Comparison of ENCODE assay signal across 8 cellular contexts in the genomic region with DNA sequence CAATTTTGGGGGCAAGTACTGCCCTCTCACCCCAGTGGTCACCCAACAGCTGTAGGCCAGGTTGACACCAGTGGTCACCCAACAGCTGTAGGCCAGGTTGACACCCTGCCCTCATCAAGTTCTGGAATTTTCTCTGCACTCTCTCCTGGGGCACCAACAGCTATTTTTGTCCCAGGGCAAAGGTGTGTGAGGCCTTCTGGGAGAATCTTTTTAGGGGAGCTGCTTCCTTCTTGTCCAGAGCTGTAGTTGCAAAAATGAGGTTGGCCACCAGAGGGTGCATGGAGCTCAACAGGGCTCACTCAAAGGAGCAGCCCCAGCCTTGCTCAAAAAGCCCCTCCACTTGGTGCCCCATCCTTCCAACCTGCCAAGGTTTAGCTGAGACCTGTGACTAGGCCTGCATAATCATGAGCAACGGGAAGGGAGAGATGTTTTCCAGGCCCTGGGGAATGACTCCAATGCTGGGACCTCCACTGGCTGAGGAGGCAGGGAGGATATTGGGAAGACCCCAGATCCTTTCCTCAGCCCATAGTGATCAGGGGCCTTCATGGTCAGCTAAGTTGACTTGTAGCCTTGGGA. TPM values are rescaled to one million over a fixed set of nuclear protein-coding genes. Genes with fewer than 3 reads are reported as not detected.
DNase-seq lines count a peak whose midpoint lies in the region; ATAC-seq, FAIRE-seq and TF ChIP-seq lines count a peak whose summit lies in the region.

No MANE protein-coding gene starts in this region.

- no peak overlapping the region for H3K27ac ChIP-seq in DOHH2 (ENCODE audit: low read depth, low read length)
- H3K27ac ChIP-seq in GM23338 (ENCODE audit: low read depth), result no peak overlapping the region
- no peak overlapping the region for H3K27ac ChIP-seq in breast epithelium
- no peak overlapping the region for H3K27ac ChIP-seq in HepG2 (ENCODE audit: extremely low read length, insufficient read depth, low read length)

- H3F3A ChIP-seq in DOHH2 (ENCODE audit: control insufficient read depth, insufficient read depth) (no peaks in the 10 kb centered on the region), GM23338 (replicated peaks; ENCODE audit: low read depth) (no peaks in the 10 kb centered on the region)

- no peak overlapping the region for H3K4me3 Mint-ChIP-seq in GM23338
- H3K4me3 Mint-ChIP-seq in activated B cell treated with CpG ODN at 0.5 μM for 24 hours, result no peak overlapping the region

- H3K27me3 ChIP-seq in DOHH2 (ENCODE audit: control insufficient read depth, low read length) (no peaks in the 10 kb centered on the region), GM23338 (ENCODE audit: insufficient read depth) (no peaks in the 10 kb centered on the region), breast epithelium (no peaks in the 10 kb centered on the region), HepG2 (ENCODE audit: control insufficient read depth in 1 of 2, insufficient read depth in 2 of 2, low read length in 2 of 2) (no peaks in the 10 kb centered on the region; a peak in 3 of 5 replicates)

- peak; percentile 42 for FAIRE-seq in HepG2 (lab: Jason Lieb, UNC)

- H3K9me2 ChIP-seq in DOHH2 (replicated peaks; ENCODE audit: control insufficient read depth, low read length) (no peaks in the 10 kb centered on the region), GM23338 (ENCODE audit: insufficient read depth) (no peaks in the 10 kb centered on the region)

- TF ChIP-seq CTCF in DOHH2 (IDR thresholded peaks at IDR 0.05; ENCODE audit: low read depth, low read length, poor library complexity, severe bottlenecking), result peak; percentile 89
- peak; percentile 71 to 80 for TF ChIP-seq CTCF in GM23338 (conservative IDR thresholded peaks at IDR 0.05; ENCODE audit: low read depth in 2 of 2)
- no peak for TF ChIP-seq CTCF in activated B cell treated with CpG ODN at 0.5 μM for 24 hours (IDR thresholded peaks at IDR 0.05)
- TF ChIP-seq CTCF in breast epithelium (IDR thresholded peaks at IDR 0.05), result peak; percentile 77 to 86 (median 85)
- TF ChIP-seq CTCF in HepG2 (CRISPR knock-in tag; IDR thresholded peaks at IDR 0.05), result peak; percentile 80

- TF ChIP-seq RAD21 in HepG2 (CRISPR knock-in tag; IDR thresholded peaks at IDR 0.05), result peak; percentile 54; the same call in 1 of the 2 replicates

- H3K36me3 ChIP-seq in DOHH2 (ENCODE audit: control insufficient read depth, low read length), result no peaks in the 10 kb centered on the region
- H3K36me3 ChIP-seq in GM23338 (ENCODE audit: insufficient read depth), result no peaks in the 10 kb centered on the region
- H3K36me3 ChIP-seq in breast epithelium, result no peaks in the 10 kb centered on the region
- no peaks in the 10 kb centered on the region for H3K36me3 ChIP-seq in HepG2 (replicated peaks in 1 of 2; ENCODE audit: control insufficient read depth in 1 of 2, insufficient read depth in 2 of 2, low read length in 2 of 2)

- POLR2A ChIA-PET in activated B cell treated with CpG ODN at 0.5 μM for 24 hours (lab: Charles Lee) (interaction anchor here (1.0 kb wide), 1 partner anchor 8 kb away, joined by 4 read pairs; no protein-coding TSS in a partner anchor), HepG2 (lab: Yijun Ruan, JAX) (interaction anchor here (1.0 kb wide), 2 partner anchors 11 to 56 kb away, joined by 5 to 7 read pairs; a partner anchor contains a TSS)

- no peak overlapping the region for H3K4me2 ChIP-seq in DOHH2 (ENCODE audit: low read length)
- H3K4me2 ChIP-seq in GM23338, result no peak overlapping the region
- H3K4me2 ChIP-seq in HepG2 (ENCODE audit: low read depth, low read length), result no peak overlapping the region

- H3K4me1 Mint-ChIP-seq in GM23338 (no peaks in the 10 kb centered on the region), activated B cell treated with CpG ODN at 0.5 μM for 24 hours (no peaks in the 10 kb centered on the region)

- H4K20me1 ChIP-seq in DOHH2 (ENCODE audit: control insufficient read depth, insufficient read depth, low read depth, low read length) (no peaks in the 10 kb centered on the region), GM23338 (replicated peaks; ENCODE audit: insufficient read depth) (no peaks in the 10 kb centered on the region), HepG2 (ENCODE audit: insufficient read depth, low read length) (no peaks in the 10 kb centered on the region)

- CTCF ChIA-PET in activated B cell treated with CpG ODN at 0.5 μM for 24 hours (lab: Charles Lee), result interaction anchor here (0.7 to 2.4 kb wide), 26 partner anchors 10 to 582 kb away, joined by 3 to 21 read pairs (median 4); a partner anchor contains a TSS
- CTCF ChIA-PET in HepG2 (lab: Yijun Ruan, JAX; ENCODE audit: low intra/inter-chr PET ratio, low total read pairs), result interaction anchor here (1.2 to 1.4 kb wide), 2 partner anchors 45 to 263 kb away, joined by 3 to 8 read pairs; no protein-coding TSS in a partner anchor

- H3K4me3 ChIP-seq in DOHH2 (ENCODE audit: low read length) (no peak overlapping the region), GM23338 (no peak overlapping the region), breast epithelium (no peak overlapping the region), HepG2 (replicated peaks in 1 of 3; ENCODE audit: insufficient read depth in 1 of 3, low read depth in 2 of 3, low read length in 3 of 3) (no peak overlapping the region)

- intact Hi-C loops in activated B cell treated with CpG ODN at 0.5 μM for 24 hours (cut with micrococcal nuclease) (loop anchor here (1.0 to 5.0 kb wide), 4 partner anchors 54 to 263 kb away; a partner anchor contains a TSS), breast epithelium (cut with DNase I; ENCODE audit: low total_unique reads) (no loop called here), HepG2 (cut with micrococcal nuclease; ENCODE audit: unreplicated experiment) (loop anchor here (2.0 kb wide), 1 partner anchor 41 kb away; no protein-coding TSS in a partner anchor)

- no peaks in the 10 kb centered on the region for H3K36me3 Mint-ChIP-seq in GM23338 (ENCODE audit: low read depth)
- no peaks in the 10 kb centered on the region for H3K36me3 Mint-ChIP-seq in activated B cell treated with CpG ODN at 0.5 μM for 24 hours (ENCODE audit: low read depth)

- peak; percentile 92 for DNase-seq in GM23338 (ENCODE audit: low spot score)
- peak; percentile 7 for DNase-seq in NCI-H1105 treated with DMSO at 0.1 percent for 48 hours (lab: John Stamatoyannopoulos, UW)
- peak; percentile 59 for DNase-seq in activated B cell treated with CpG ODN at 0.5 μM for 24 hours
- DNase-seq in breast epithelium (ENCODE audit: low spot score in 2 of 2), result peak; percentile 77 to 81
- peak; percentile 41 for DNase-seq in HepG2 (ENCODE audit: low spot score)
- DNase-seq in stimulated activated CD8-positive, alpha-beta memory T cell treated with anti-CD3 and anti-CD28 coated beads, Interleukin-12 subunit alpha, Interleukin-12 subunit beta, amount 100 ng/mL, for 1 hour (ENCODE audit: low read depth), result peak; percentile 55

- TF ChIP-seq POLR2A in breast epithelium (IDR thresholded peaks at IDR 0.05) (no peak), HepG2 (IDR thresholded peaks at IDR 0.05; ENCODE audit: insufficient read depth in 1 of 2, low read depth in 2 of 2, low read length in 2 of 2) (no peak)

- peak; percentile 96 for ATAC-seq in GM23338
- peak; percentile 90 for ATAC-seq in activated B cell treated with CpG ODN at 0.5 μM for 24 hours (ENCODE audit: low read depth)
- ATAC-seq in HepG2, result peak; percentile 87
- ATAC-seq in GM21528 (IDR thresholded peaks at IDR 0.05; ENCODE audit: low FRiP score, unreplicated experiment), result no peak

- no peak overlapping the region for H3K9ac ChIP-seq in HepG2 (ENCODE audit: insufficient read depth, low read depth, low read length)

- TF ChIP-seq EP300 in HepG2 (IDR thresholded peaks at IDR 0.05; ENCODE audit: low read depth in 2 of 2, low read length in 2 of 2) (no peak), HepG2 (CRISPR knock-in tag; IDR thresholded peaks at IDR 0.05; ENCODE audit: borderline replicate concordance) (no peak)

- H2AFZ ChIP-seq in GM23338 (no peak overlapping the region), HepG2 (ENCODE audit: low read length) (no peak overlapping the region)

- H3K9me3 ChIP-seq in DOHH2 (ENCODE audit: control insufficient read depth, insufficient read depth, low read length), result no peaks in the 10 kb centered on the region
- H3K9me3 ChIP-seq in breast epithelium, result peaks cover 0 to 2% of the 10 kb centered on the region in 2 donors
- H3K9me3 ChIP-seq in HepG2 (ENCODE audit: low read length), result no peaks in the 10 kb centered on the region

- H3K9me3 Mint-ChIP-seq in GM23338, result peaks cover 6% of the 10 kb centered on the region
- peaks cover 3% of the 10 kb centered on the region for H3K9me3 Mint-ChIP-seq in activated B cell treated with CpG ODN at 0.5 μM for 24 hours

- 0 out of 2 replicates have a peak, but pooled peaks cover 3% of the 10 kb centered on the region for H3K4me1 ChIP-seq in DOHH2 (ENCODE audit: control insufficient read depth, low read length)
- H3K4me1 ChIP-seq in GM23338 (ENCODE audit: insufficient read depth), result no peaks in the 10 kb centered on the region
- H3K4me1 ChIP-seq in breast epithelium, result no peaks in the 10 kb centered on the region
- H3K4me1 ChIP-seq in HepG2 (ENCODE audit: insufficient read depth, low read length), result no peaks in the 10 kb centered on the region

- WGBS in HepG2 (ENCODE audit: low lambda C conversion rate), result 0% methylated on average over 1 of the region's 1 CpG

- H3K27ac Mint-ChIP-seq in GM23338, result no peak overlapping the region
- no peak overlapping the region for H3K27ac Mint-ChIP-seq in activated B cell treated with CpG ODN at 0.5 μM for 24 hours

- in situ Hi-C loops in HepG2 (cut with HindIII; ENCODE audit: extremely low pct_ligation_motif_present, low pct_unique_long_range_greater_than_20kb), result no loop called here

- H3K27me3 Mint-ChIP-seq in GM23338 (ENCODE audit: insufficient read depth, low read depth, poor library complexity), result peaks cover 6% of the 10 kb centered on the region
- peaks cover 4% of the 10 kb centered on the region for H3K27me3 Mint-ChIP-seq in activated B cell treated with CpG ODN at 0.5 μM for 24 hours

- BruUV-seq in HepG2 (replicated peaks; lab: Mats Ljungman, UMichigan), result no TSS peak

- H3K79me2 ChIP-seq in DOHH2 (ENCODE audit: control insufficient read depth, low read length) (no peaks in the 10 kb centered on the region), GM23338 (replicated peaks; ENCODE audit: insufficient read depth) (no peaks in the 10 kb centered on the region), HepG2 (ENCODE audit: insufficient read depth, low read length) (no peaks in the 10 kb centered on the region)

RNA-seq across cellular contexts. Expression of a gene that starts 10.6 kb away (rescaled TPM):
- total RNA-seq in GM23338 (2014; rRNA removed; shearing (Covaris generic)), result 8.0 and 10.3 TPM in 2 replicates
- 5.9 and 8.1 TPM in 2 replicates for polyA plus RNA-seq in GM23338 (2016; fragmentation: Nextera tagmentation; extraction: Ambion mirVana)
- 0.29 and 0.44 TPM in 2 replicates for total RNA-seq in activated B cell treated with CpG ODN at 0.5 μM for 24 hours
- total RNA-seq in breast epithelium, result 10 to 100 TPM; 21.8 to 34.8 (median 26.2) TPM
- 16.5 and 37.7 TPM in 2 replicates for total RNA-seq in HepG2 (2016; rRNA removed; fragmentation: Illumina TruSeq; extraction: Trizol)
- 3.3 and 4.3 TPM in 2 replicates for total RNA-seq in HepG2 (2016; cell fraction: cytosol; rRNA removed; fragmentation: Illumina TruSeq; extraction: Trizol; ENCODE audit: low read depth)
- 14.1 and 38.3 TPM in 2 replicates for total RNA-seq in HepG2 (2016; cell fraction: insoluble cytoplasmic fraction; rRNA removed; fragmentation: Illumina TruSeq; extraction: Trizol)
- total RNA-seq in HepG2 (2016; cell fraction: membrane; rRNA removed; fragmentation: Illumina TruSeq; extraction: Trizol), result 7.5 and 8.0 TPM in 2 replicates
- total RNA-seq in HepG2 (2016; cell fraction: nucleus; rRNA removed; fragmentation: Illumina TruSeq; extraction: Trizol), result 34.5 and 35.9 TPM in 2 replicates
- polyA plus RNA-seq in HepG2 (2011; rRNA removed), result 108 and 126 TPM in 2 replicates
- polyA plus RNA-seq in HepG2 (2011; cell fraction: cytosol; rRNA removed), result 107 and 109 TPM in 2 replicates
- polyA plus RNA-seq in HepG2 (2011; cell fraction: nucleus; rRNA removed), result 62.4 and 67.9 TPM in 2 replicates
- 66.5 and 86.6 TPM in 2 replicates for polyA plus RNA-seq in HepG2 (2012)
- polyA plus RNA-seq in HepG2 (2016; cell fraction: cytosol; fragmentation: Illumina TruSeq; extraction: Trizol; ENCODE audit: low read depth), result 2.8 and 3.4 TPM in 2 replicates
- polyA plus RNA-seq in HepG2 (2016; cell fraction: insoluble cytoplasmic fraction; fragmentation: Illumina TruSeq; extraction: Trizol; ENCODE audit: low read depth), result 12.5 and 14.6 TPM in 2 replicates
- polyA plus RNA-seq in HepG2 (2016; cell fraction: membrane; fragmentation: Illumina TruSeq; extraction: Trizol; ENCODE audit: low read depth), result 4.7 and 5.3 TPM in 2 replicates
- polyA plus RNA-seq in HepG2 (2016; cell fraction: nucleus; fragmentation: Illumina TruSeq; extraction: Trizol; ENCODE audit: insufficient read depth, low read depth), result 38.2 and 45.7 TPM in 2 replicates
- 34.7 and 158 TPM in 2 replicates for polyA minus RNA-seq in HepG2 (2011; rRNA and poly(A)+ RNA removed; ENCODE audit: low replicate concordance)
- 44.8 and 53.1 TPM in 2 replicates for polyA minus RNA-seq in HepG2 (2011; cell fraction: cytosol; rRNA and poly(A)+ RNA removed)
- polyA minus RNA-seq in HepG2 (2011; cell fraction: nucleus; rRNA and poly(A)+ RNA removed), result 40.5 and 41.8 TPM in 2 replicates

RNA-seq across cellular contexts. Expression of a gene that starts 19.2 kb away (rescaled TPM):
- total RNA-seq in GM23338 (2014; rRNA removed; shearing (Covaris generic)), result 17.4 and 31.8 TPM in 2 replicates
- polyA plus RNA-seq in GM23338 (2016; fragmentation: Nextera tagmentation; extraction: Ambion mirVana) (25.2 and 28.0 TPM in 2 replicates), HepG2 (2011; rRNA removed) (2.3 and 2.5 TPM in 2 replicates)
- total RNA-seq in activated B cell treated with CpG ODN at 0.5 μM for 24 hours (not detected in 2 replicates), breast epithelium (100 to 1,000 TPM in 1 of 3 donors, 10 to 100 TPM in 1, 1 to 10 TPM in 1; 9.0 to 102 (median 71.4) TPM), HepG2 (2016; rRNA removed; fragmentation: Illumina TruSeq; extraction: Trizol) (0.80 and 1.1 TPM in 2 replicates)
- total RNA-seq in HepG2 (2016; cell fraction: cytosol; rRNA removed; fragmentation: Illumina TruSeq; extraction: Trizol; ENCODE audit: low read depth), result 0.44 and 0.81 TPM in 2 replicates
- total RNA-seq in HepG2 (2016; cell fraction: insoluble cytoplasmic fraction; rRNA removed; fragmentation: Illumina TruSeq; extraction: Trizol), result 1.1 and 1.2 TPM in 2 replicates
- total RNA-seq in HepG2 (2016; cell fraction: membrane; rRNA removed; fragmentation: Illumina TruSeq; extraction: Trizol), result 0.76 and 0.93 TPM in 2 replicates
- total RNA-seq in HepG2 (2016; cell fraction: nucleus; rRNA removed; fragmentation: Illumina TruSeq; extraction: Trizol), result 0.38 and 0.56 TPM in 2 replicates
- 1.2 and 3.5 TPM in 2 replicates for polyA plus RNA-seq in HepG2 (2011; cell fraction: cytosol; rRNA removed)
- polyA plus RNA-seq in HepG2 (2011; cell fraction: nucleus; rRNA removed), result 5.9 and 8.0 TPM in 2 replicates
- polyA plus RNA-seq in HepG2 (2012), result 1.4 and 1.7 TPM in 2 replicates
- polyA plus RNA-seq in HepG2 (2016; cell fraction: cytosol; fragmentation: Illumina TruSeq; extraction: Trizol; ENCODE audit: low read depth), result 0.28 and 0.49 TPM in 2 replicates
- polyA plus RNA-seq in HepG2 (2016; cell fraction: insoluble cytoplasmic fraction; fragmentation: Illumina TruSeq; extraction: Trizol; ENCODE audit: low read depth), result 2.1 and 2.4 TPM in 2 replicates
- polyA plus RNA-seq in HepG2 (2016; cell fraction: membrane; fragmentation: Illumina TruSeq; extraction: Trizol; ENCODE audit: low read depth), result 0.43 and 0.85 TPM in 2 replicates
- polyA plus RNA-seq in HepG2 (2016; cell fraction: nucleus; fragmentation: Illumina TruSeq; extraction: Trizol; ENCODE audit: insufficient read depth, low read depth), result 0.97 and 2.5 TPM in 2 replicates
- polyA minus RNA-seq in HepG2 (2011; rRNA and poly(A)+ RNA removed; ENCODE audit: low replicate concordance), result 0.77 and 0.94 TPM in 2 replicates
- polyA minus RNA-seq in HepG2 (2011; cell fraction: cytosol; rRNA and poly(A)+ RNA removed), result 1.1 and 1.3 TPM in 2 replicates
- 0.87 and 1.4 TPM in 2 replicates for polyA minus RNA-seq in HepG2 (2011; cell fraction: nucleus; rRNA and poly(A)+ RNA removed)

RNA-seq across cellular contexts. Expression of a gene that starts 55.9 kb away (rescaled TPM):
- total RNA-seq in GM23338 (2014; rRNA removed; shearing (Covaris generic)), result 0.28 and 0.78 TPM in 2 replicates
- polyA plus RNA-seq in GM23338 (2016; fragmentation: Nextera tagmentation; extraction: Ambion mirVana), result 0.12 and 0.40 TPM in 2 replicates
- total RNA-seq in activated B cell treated with CpG ODN at 0.5 μM for 24 hours, result not detected in 2 replicates
- total RNA-seq in breast epithelium, result 1 to 10 TPM; 1.3 to 4.5 (median 2.3) TPM
- 0.62 and 0.83 TPM in 2 replicates for total RNA-seq in HepG2 (2016; rRNA removed; fragmentation: Illumina TruSeq; extraction: Trizol)
- 0.20 and 0.26 TPM in 2 replicates for total RNA-seq in HepG2 (2016; cell fraction: cytosol; rRNA removed; fragmentation: Illumina TruSeq; extraction: Trizol; ENCODE audit: low read depth)
- total RNA-seq in HepG2 (2016; cell fraction: insoluble cytoplasmic fraction; rRNA removed; fragmentation: Illumina TruSeq; extraction: Trizol), result 0.34 and 0.93 TPM in 2 replicates
- total RNA-seq in HepG2 (2016; cell fraction: membrane; rRNA removed; fragmentation: Illumina TruSeq; extraction: Trizol), result 0.59 and 0.99 TPM in 2 replicates
- 0.99 and 1.1 TPM in 2 replicates for total RNA-seq in HepG2 (2016; cell fraction: nucleus; rRNA removed; fragmentation: Illumina TruSeq; extraction: Trizol)
- polyA plus RNA-seq in HepG2 (2011; rRNA removed), result 0.33 and 0.56 TPM in 2 replicates
- polyA plus RNA-seq in HepG2 (2011; cell fraction: cytosol; rRNA removed), result 0.31 and 0.35 TPM in 2 replicates
- 0.64 and 0.88 TPM in 2 replicates for polyA plus RNA-seq in HepG2 (2011; cell fraction: nucleus; rRNA removed)
- polyA plus RNA-seq in HepG2 (2012), result 0.19 and 0.25 TPM in 2 replicates
- 0.12 and 0.36 TPM in 2 replicates for polyA plus RNA-seq in HepG2 (2016; cell fraction: cytosol; fragmentation: Illumina TruSeq; extraction: Trizol; ENCODE audit: low read depth)
- polyA plus RNA-seq in HepG2 (2016; cell fraction: insoluble cytoplasmic fraction; fragmentation: Illumina TruSeq; extraction: Trizol; ENCODE audit: low read depth), result 0.29 and 0.41 TPM in 2 replicates
- polyA plus RNA-seq in HepG2 (2016; cell fraction: membrane; fragmentation: Illumina TruSeq; extraction: Trizol; ENCODE audit: low read depth), result 0.29 and 0.35 TPM in 2 replicates
- 1.0 and 1.9 TPM in 2 replicates for polyA plus RNA-seq in HepG2 (2016; cell fraction: nucleus; fragmentation: Illumina TruSeq; extraction: Trizol; ENCODE audit: insufficient read depth, low read depth)
- 0.94 and 9.4 TPM in 2 replicates for polyA minus RNA-seq in HepG2 (2011; rRNA and poly(A)+ RNA removed; ENCODE audit: low replicate concordance)
- polyA minus RNA-seq in HepG2 (2011; cell fraction: cytosol; rRNA and poly(A)+ RNA removed), result 0.79 TPM in 1 of 2 replicates, not detected in the other
- polyA minus RNA-seq in HepG2 (2011; cell fraction: nucleus; rRNA and poly(A)+ RNA removed), result 1.5 and 1.8 TPM in 2 replicates

Comparison
In these comparisons a context has a peak if more than half of its experiments do, and no peak if none do; other contexts are left out.
1. DNase-seq: peak in every context shown above with its lines; median percentile 92 in GM23338; 79 in breast epithelium; 59 in activated B cell treated with CpG ODN at 0.5 μM for 24 hours; 55 in stimulated activated CD8-positive, alpha-beta memory T cell treated with anti-CD3 and anti-CD28 coated beads, Interleukin-12 subunit alpha, Interleukin-12 subunit beta, amount 100 ng/mL, for 1 hour; 41 in HepG2; 7 in NCI-H1105 treated with DMSO at 0.1 percent for 48 hours.